ENCODE assay signal across 24 cellular contexts in genomic region chr15:92719024-92719423, GRCh38.
"Had no signal": no experiment of that assay in that cellular context is flagged by ENCODE, and none has a peak within 500 bp of the region (broad histone marks: within the 10 kb centered on the region; RNA-seq: fewer than 3 reads in every experiment).

No MANE protein-coding gene starts in this region.

- ATAC-seq: esophagus mucosa; gastrocnemius medialis; left ventricle myocardium superior; lower lobe of right lung; naive thymus-derived CD8-positive, alpha-beta T cell; psoas muscle; right cardiac atrium; stimulated activated naive B cell treated with anti-CD40 and anti-IgM and Interleukin-4, amounts not matched to agents 10 μg/mL and 1 μg/mL and 100 μg/mL, for 72 hours; upper lobe of right lung had no signal

- H3K4me3 ChIP-seq: colonic mucosa, gastrocnemius medialis, lower lobe of right lung, ovary, psoas muscle, sigmoid colon, skin epidermis, spleen, suprapubic skin, transverse colon, upper lobe of right lung, uterus had no signal

- H3K9me3 ChIP-seq: colonic mucosa, gastrocnemius medialis, lower lobe of right lung, ovary, psoas muscle, sigmoid colon, suprapubic skin, transverse colon, upper lobe of right lung, uterus had no signal

- H3K4me1 ChIP-seq: colonic mucosa, psoas muscle, uterus had no signal

- DNase-seq: colonic mucosa; effector CD8-positive, alpha-beta T cell; endodermal cell; foreskin fibroblast; gastrocnemius medialis; head of caudate nucleus; left ventricle myocardium superior; lower lobe of right lung; naive thymus-derived CD8-positive, alpha-beta T cell; nephron progenitor cell; nucleus accumbens; ovary; posterior cingulate gyrus; psoas muscle; right cardiac atrium; sigmoid colon; spleen; stimulated activated naive B cell treated with anti-CD40 and anti-IgM and Interleukin-4, amounts not matched to agents 10 μg/mL and 1 μg/mL and 100 μg/mL, for 72 hours; transverse colon; upper lobe of right lung; uterus had no signal

- H3K36me3 ChIP-seq: colonic mucosa, gastrocnemius medialis, lower lobe of right lung, ovary, sigmoid colon, spleen, suprapubic skin, transverse colon, upper lobe of right lung, uterus had no signal

- H3K27me3 ChIP-seq: colonic mucosa, gastrocnemius medialis, ovary, sigmoid colon, suprapubic skin, transverse colon, upper lobe of right lung, uterus had no signal
